Comparison of ENCODE assay signal across 21 cellular contexts in genomic region chr14:73372529-73372928, GRCh38.
"Had no signal": no experiment of that assay in that cellular context is flagged by ENCODE, and none has a peak within 500 bp of the region (broad histone marks: within the 10 kb centered on the region; RNA-seq: fewer than 3 reads in every experiment).

No MANE protein-coding gene starts in this region.

- H3K36me3 Mint-ChIP-seq: immature natural killer cell had no signal

- ATAC-seq: gastroesophageal sphincter; left colon; left ventricle myocardium superior; naive thymus-derived CD4-positive, alpha-beta T cell; psoas muscle; right lobe of liver had no signal

- DNase-seq: effector memory CD4-positive, alpha-beta T cell; glutamatergic neuron; immature natural killer cell; left colon; left ventricle myocardium superior; naive thymus-derived CD4-positive, alpha-beta T cell; nephron progenitor cell; psoas muscle; retina; right lobe of liver; spleen; stimulated activated CD4-positive, alpha-beta T cell treated with anti-CD3 and anti-CD28 coated beads, Interleukin-15, amount 100 ng/mL, for 24 hours; stimulated activated CD4-positive, alpha-beta T cell treated with anti-CD3 and anti-CD28 coated beads, Interleukin-1b, Interleukin-23, amount 100 ng/mL, for 48 hours; stimulated activated CD4-positive, alpha-beta T cell treated with anti-CD3 and anti-CD28 coated beads, Interleukin-4, amount 100 ng/mL, for 24 hours; stimulated activated naive CD4-positive, alpha-beta T cell treated with Interleukin-2 at 50 U/mL for 16 hours; tibial artery; upper lobe of left lung; uterus had no signal

- H3K27me3 ChIP-seq: esophagus muscularis mucosa, gastroesophageal sphincter, right lobe of liver, spleen, tibial artery, upper lobe of left lung, uterus had no signal

- H3K9me3 ChIP-seq: esophagus muscularis mucosa, gastroesophageal sphincter, psoas muscle, right lobe of liver, spleen, tibial artery, upper lobe of left lung, uterus had no signal

- H3K27ac Mint-ChIP-seq: immature natural killer cell; naive thymus-derived CD4-positive, alpha-beta T cell had no signal

- H3K4me3 Mint-ChIP-seq: immature natural killer cell; naive thymus-derived CD4-positive, alpha-beta T cell; nephron progenitor cell had no signal

- H3K36me3 ChIP-seq: esophagus muscularis mucosa, gastroesophageal sphincter, right lobe of liver, tibial artery, uterus had no signal

- H3K4me3 ChIP-seq: esophagus muscularis mucosa, gastroesophageal sphincter, psoas muscle, right lobe of liver, spleen, tibial artery, upper lobe of left lung, uterus had no signal

- H3K27me3 Mint-ChIP-seq: naive thymus-derived CD4-positive, alpha-beta T cell had no signal

- H3K9me3 Mint-ChIP-seq: immature natural killer cell; naive thymus-derived CD4-positive, alpha-beta T cell; nephron progenitor cell had no signal

- H3K4me1 ChIP-seq: psoas muscle, right lobe of liver, uterus had no signal

- H3K27ac ChIP-seq: epithelial cell of prostate, esophagus muscularis mucosa, gastroesophageal sphincter, psoas muscle, right lobe of liver, spleen, tibial artery, upper lobe of left lung, uterus had no signal
